In genomic region chr2:173957517-173957916, GRCh38 we compare ENCODE assay signal across 13 cellular contexts. TPM values are rescaled to one million over a fixed set of nuclear protein-coding genes. Genes with fewer than 3 reads are reported as not detected.
DNase-seq lines count a peak whose midpoint lies in the region; ATAC-seq, FAIRE-seq and TF ChIP-seq lines count a peak whose summit lies in the region.
"Had no signal": no experiment of that assay in that cellular context is flagged by ENCODE, and none has a peak within 500 bp of the region (broad histone marks: within the 10 kb centered on the region; RNA-seq: fewer than 3 reads in every experiment).

No MANE protein-coding gene starts in this region.

- no peaks in the 10 kb centered on the region for H3K9me3 Mint-ChIP-seq in stimulated activated naive CD8-positive, alpha-beta T cell treated with anti-CD3 and anti-CD28 coated beads, Interleukin-15, Interleukin-2, amounts not matched to agents 100 ng/mL and 50 ng/mL, for 24 hours
- no peaks in the 10 kb centered on the region for H3K9me3 Mint-ChIP-seq in activated naive CD8-positive, alpha-beta T cell treated with anti-CD3 and anti-CD28 coated beads, Interleukin-2, amount 50 U/mL, for 24 hours

- FAIRE-seq in RCC 7860 (lab: Jason Lieb, UNC) = no peak

- H3K27me3 ChIP-seq in ascending aorta = no peaks in the 10 kb centered on the region
- H3K27me3 ChIP-seq: esophagus muscularis mucosa had no signal

- H3K27ac Mint-ChIP-seq in stimulated activated naive CD8-positive, alpha-beta T cell treated with anti-CD3 and anti-CD28 coated beads, Interleukin-15, Interleukin-2, amounts not matched to agents 100 ng/mL and 50 ng/mL, for 24 hours = peak overlapping the region; percentile 63
- no peak overlapping the region for H3K27ac Mint-ChIP-seq in activated naive CD8-positive, alpha-beta T cell treated with anti-CD3 and anti-CD28 coated beads, Interleukin-2, amount 50 U/mL, for 24 hours

- H3K4me1 ChIP-seq in ascending aorta = peaks cover 0 to 51% of the 10 kb centered on the region in 2 donors

- no peak for TF ChIP-seq CTCF in ascending aorta (IDR thresholded peaks at IDR 0.05)

- H3K27me3 Mint-ChIP-seq in stimulated activated naive CD8-positive, alpha-beta T cell treated with anti-CD3 and anti-CD28 coated beads, Interleukin-15, Interleukin-2, amounts not matched to agents 100 ng/mL and 50 ng/mL, for 24 hours = no peaks in the 10 kb centered on the region
- H3K27me3 Mint-ChIP-seq in activated naive CD8-positive, alpha-beta T cell treated with anti-CD3 and anti-CD28 coated beads, Interleukin-2, amount 50 U/mL, for 24 hours = no peaks in the 10 kb centered on the region

- peaks cover 14 to 39% of the 10 kb centered on the region in 2 donors for H3K36me3 ChIP-seq in ascending aorta

- ATAC-seq in stimulated activated naive CD8-positive, alpha-beta T cell treated with anti-CD3 and anti-CD28 coated beads, Interleukin-15, Interleukin-2, amounts not matched to agents 100 U/mL and 50 U/mL, for 24 hours = no peak
- ATAC-seq in activated naive CD8-positive, alpha-beta T cell treated with anti-CD3 and anti-CD28 coated beads, Interleukin-2, amount 50 U/mL, for 24 hours = no peak
- peak; percentile 80 for ATAC-seq in left colon
- ATAC-seq in HG03196 (IDR thresholded peaks at IDR 0.05; ENCODE audit: unreplicated experiment) = no peak

- no peak for DNase-seq in stimulated activated naive CD8-positive, alpha-beta T cell treated with anti-CD3 and anti-CD28 coated beads, Interleukin-15, Interleukin-2, amounts not matched to agents 100 U/mL and 50 U/mL, for 24 hours
- no peak for DNase-seq in activated naive CD8-positive, alpha-beta T cell treated with anti-CD3 and anti-CD28 coated beads, Interleukin-2, amount 50 U/mL, for 24 hours
- DNase-seq in left colon (no peak), RCC 7860 (ENCODE audit: low spot score) (no peak), ascending aorta (ENCODE audit: low spot score in 2 of 2) (no peak)
- DNase-seq in stimulated activated CD4-positive, alpha-beta T cell treated with anti-CD3 and anti-CD28 coated beads, Interleukin-12 subunit alpha, Interleukin-12 subunit beta, amount 100 ng/mL, for 4 hours = no peak
- DNase-seq: DMS 273 treated with DMSO at 0.1 percent for 48 hours, NCI-H1436, SHP77, T-helper 9 cell had no signal

- H3K4me3 ChIP-seq in ascending aorta = no peak overlapping the region
- H3K4me3 ChIP-seq: esophagus muscularis mucosa had no signal

- peaks cover 86% of the 10 kb centered on the region for H3K36me3 Mint-ChIP-seq in stimulated activated naive CD8-positive, alpha-beta T cell treated with anti-CD3 and anti-CD28 coated beads, Interleukin-15, Interleukin-2, amounts not matched to agents 100 ng/mL and 50 ng/mL, for 24 hours (ENCODE audit: low read depth)
- peaks cover 78% of the 10 kb centered on the region for H3K36me3 Mint-ChIP-seq in activated naive CD8-positive, alpha-beta T cell treated with anti-CD3 and anti-CD28 coated beads, Interleukin-2, amount 50 U/mL, for 24 hours (ENCODE audit: low read depth)

- H3K27ac ChIP-seq in ascending aorta = no peak overlapping the region
- H3K27ac ChIP-seq: esophagus muscularis mucosa had no signal

- H3K4me1 Mint-ChIP-seq in stimulated activated naive CD8-positive, alpha-beta T cell treated with anti-CD3 and anti-CD28 coated beads, Interleukin-15, Interleukin-2, amounts not matched to agents 100 ng/mL and 50 ng/mL, for 24 hours (ENCODE audit: low read depth) = peaks cover 97% of the 10 kb centered on the region
- H3K4me1 Mint-ChIP-seq in activated naive CD8-positive, alpha-beta T cell treated with anti-CD3 and anti-CD28 coated beads, Interleukin-2, amount 50 U/mL, for 24 hours = peaks cover 92% of the 10 kb centered on the region

- peak overlapping the region; percentile 2 for H3K4me3 Mint-ChIP-seq in stimulated activated naive CD8-positive, alpha-beta T cell treated with anti-CD3 and anti-CD28 coated beads, Interleukin-15, Interleukin-2, amounts not matched to agents 100 ng/mL and 50 ng/mL, for 24 hours
- peak overlapping the region; percentile 9 for H3K4me3 Mint-ChIP-seq in activated naive CD8-positive, alpha-beta T cell treated with anti-CD3 and anti-CD28 coated beads, Interleukin-2, amount 50 U/mL, for 24 hours

- intact Hi-C loops in left colon (cut with DNase I, micrococcal nuclease) = no loop called here
- intact Hi-C loops in ascending aorta (cut with DNase I) = no loop called here

- H3K9me3 ChIP-seq in ascending aorta = no peaks in the 10 kb centered on the region

RNA-seq across cellular contexts. Expression of gene SP3, which starts 7.7 kb away (rescaled TPM):
- total RNA-seq in left colon = 10 to 100 TPM; 67.8 to 92.6 TPM
- 58.0 TPM for total RNA-seq in ascending aorta
